ENCODE assay signal across 1 cellular context in genomic region chr17:15936481-15936880, GRCh38. TPM values are rescaled to one million over a fixed set of nuclear protein-coding genes. Genes with fewer than 3 reads are reported as not detected.
"Had no signal": no experiment of that assay in that cellular context is flagged by ENCODE, and none has a peak within 500 bp of the region (broad histone marks: within the 10 kb centered on the region; RNA-seq: fewer than 3 reads in every experiment).

No MANE protein-coding gene starts in this region.

RNA-seq across cellular contexts. Expression of gene ADORA2B, which starts 8.4 kb away (rescaled TPM):
- total RNA-seq: naive thymus-derived CD8-positive, alpha-beta T cell had no signal
